In genomic region chr12:70609739-70610491, GRCh38 we compare ENCODE assay signal across 8 cellular contexts. TPM values are rescaled to one million over a fixed set of nuclear protein-coding genes. Genes with fewer than 3 reads are reported as not detected.
DNase-seq lines count a peak whose midpoint lies in the region; ATAC-seq and TF ChIP-seq lines count a peak whose summit lies in the region.

No MANE protein-coding gene starts in this region.

- peaks cover 0 to 4% (median 0%) of the 10 kb centered on the region in 4 donors for H3K36me3 ChIP-seq in esophagus muscularis mucosa
- H3K36me3 ChIP-seq in muscle layer of duodenum (ENCODE audit: control insufficient read depth in 1 of 2, insufficient read depth in 2 of 2, low read length in 2 of 2) = no peaks in the 10 kb centered on the region

- no peaks in the 10 kb centered on the region for H3K9me3 ChIP-seq in esophagus muscularis mucosa
- H3K9me3 ChIP-seq in muscle layer of duodenum (ENCODE audit: control insufficient read depth in 1 of 2, low read length in 2 of 2) = no peaks in the 10 kb centered on the region

- H3K4me3 ChIP-seq in esophagus muscularis mucosa (peak overlapping the region; percentile 53 to 61 (median 54)), muscle layer of duodenum (ENCODE audit: low read depth in 1 of 2, low read length in 2 of 2) (peak overlapping the region; percentile 45 to 66)

- H3K36me3 Mint-ChIP-seq in T-cell = no peaks in the 10 kb centered on the region

- POLR2A ChIA-PET in T-cell (lab: Charles Lee) = no interaction called here

- H3K27me3 Mint-ChIP-seq in T-cell = peaks cover 44% of the 10 kb centered on the region in 2 donors

- 2% methylated on average over 35 of the region's 63 CpGs for WGBS in esophagus muscularis mucosa

- no peak for TF ChIP-seq CTCF in esophagus muscularis mucosa (IDR thresholded peaks at IDR 0.05)

- H3K27me3 ChIP-seq in esophagus muscularis mucosa (peaks cover 0 to 26% (median 0%) of the 10 kb centered on the region in 4 donors), muscle layer of duodenum (ENCODE audit: low read depth, low read length) (peaks cover 5% of the 10 kb centered on the region)

- H3K4me1 Mint-ChIP-seq in T-cell = peaks cover 0 to 8% (median 7%) of the 10 kb centered on the region in 3 donors

- peak overlapping the region in 2 of 3 donors; percentile 41 to 45 for H3K4me3 Mint-ChIP-seq in T-cell

- TF ChIP-seq POLR2A in esophagus muscularis mucosa (IDR thresholded peaks at IDR 0.05; ENCODE audit: low read depth) = no peak

- H3K9me3 Mint-ChIP-seq in T-cell = no peaks in the 10 kb centered on the region

- H3K4me1 ChIP-seq in esophagus muscularis mucosa (peaks cover 4 to 16% (median 13%) of the 10 kb centered on the region in 4 donors), muscle layer of duodenum (ENCODE audit: control insufficient read depth in 1 of 2, insufficient read depth in 2 of 2, low read length in 2 of 2) (peaks cover 0 to 8% of the 10 kb centered on the region in 2 donors)

- peak overlapping the region; percentile 39 to 68 (median 60) for H3K27ac ChIP-seq in esophagus muscularis mucosa (replicated peaks in 1 of 4)
- peak overlapping the region; percentile 19 for H3K27ac ChIP-seq in muscle layer of duodenum (ENCODE audit: low read length)

- ATAC-seq in T-cell (replicated peaks in 1 of 4) (no peak), HG02852 (IDR thresholded peaks at IDR 0.05; ENCODE audit: unreplicated experiment) (no peak)

- DNase-seq in stimulated activated CD4-positive, alpha-beta T cell treated with anti-CD3 and anti-CD28 coated beads, TNF-alpha, amount 100 ng/mL, for 48 hours (ENCODE audit: low read depth in 3 of 3) = peak in 2 of 3 donors; percentile 1
- DNase-seq in stimulated activated CD4-positive, alpha-beta T cell treated with anti-CD3 and anti-CD28 coated beads, Interleukin-12 subunit alpha, Interleukin-12 subunit beta, amount 100 ng/mL, for 4 hours = no peak
- DNase-seq in T-cell (peak in 1 of 34 experiments; percentile 1), esophagus muscularis mucosa (ENCODE audit: extremely low spot score) (no peak), NCI-H82 (lab: John Stamatoyannopoulos, UW) (no peak), SHP77 (lab: John Stamatoyannopoulos, UW) (no peak)

- CTCF ChIA-PET in T-cell (lab: Charles Lee) = interaction anchor here in 1 of 2 donors (0.6 kb wide), 1 partner anchor 34 kb away, joined by 4 read pairs; no protein-coding TSS in a partner anchor

- intact Hi-C loops in esophagus muscularis mucosa (cut with DNase I) = no loop called here

- no peak overlapping the region for H3K27ac Mint-ChIP-seq in T-cell

- no peak for TF ChIP-seq EP300 in esophagus muscularis mucosa (IDR thresholded peaks at IDR 0.05)

RNA-seq across cellular contexts. Expression of gene PTPRB, which starts 27.3 kb away (rescaled TPM):
- total RNA-seq in T-cell = under 1 TPM in 4 of 5 donors, not detected in 1; 0.06 to 0.30 (median 0.16) TPM
- total RNA-seq in esophagus muscularis mucosa = 10 to 100 TPM; 22.0 to 41.9 (median 30.4) TPM

Comparison
In these comparisons a context has a peak if more than half of its experiments do, and no peak if none do; other contexts are left out.
1. DNase-seq: peak in stimulated activated CD4-positive, alpha-beta T cell treated with anti-CD3 and anti-CD28 coated beads, TNF-alpha, amount 100 ng/mL, for 48 hours (2 of 3); none in stimulated activated CD4-positive, alpha-beta T cell treated with anti-CD3 and anti-CD28 coated beads, Interleukin-12 subunit alpha, Interleukin-12 subunit beta, amount 100 ng/mL, for 4 hours (single experiment), esophagus muscularis mucosa (single experiment), NCI-H82 (single experiment) and SHP77 (0 of 2).
2. RNA of gene PTPRB, which starts 27.3 kb away (total RNA-seq): 22.0 to 41.9 TPM in esophagus muscularis mucosa; 0.06 to 0.30 TPM in T-cell; every median in the first group is over 10 times any median in the second.